Comparison of ENCODE assay signal across 16 cellular contexts in genomic region chr12:3683670-3684069, GRCh38.
A peak's percentile ranks its signal among the peaks of the same experiment; 100 is the strongest.
DNase-seq lines count a peak whose midpoint lies in the region; ATAC-seq and TF ChIP-seq lines count a peak whose summit lies in the region.
"Had no signal": no experiment of that assay in that cellular context is flagged by ENCODE, and none has a peak within 500 bp of the region (broad histone marks: within the 10 kb centered on the region; RNA-seq: fewer than 3 reads in every experiment).

No MANE protein-coding gene starts in this region.

- ATAC-seq in HG02870 (IDR thresholded peaks at IDR 0.05; ENCODE audit: unreplicated experiment), result no peak
- no peak for ATAC-seq in HG02623 (IDR thresholded peaks at IDR 0.05; ENCODE audit: unreplicated experiment)
- ATAC-seq: HCT116, left lobe of liver had no signal

- H3K9me2 ChIP-seq in MM.1S (replicated peaks; ENCODE audit: insufficient read depth, low read length), result no peaks in the 10 kb centered on the region

- DNase-seq in NCI-H345 (lab: John Stamatoyannopoulos, UW) (peak; percentile 12), NCI-H345 treated with DMSO at 0.1 percent for 48 hours (lab: John Stamatoyannopoulos, UW; ENCODE audit: unreplicated experiment) (no peak), RKO (ENCODE audit: low spot score) (peak; percentile 54), fibroblast of gingiva (ENCODE audit: low read depth) (peak; percentile 21), renal cortical epithelial cell (ENCODE audit: low read depth) (peak; percentile 7), MM.1S (no peak)
- DNase-seq: activated CD4-positive, alpha-beta T cell treated with anti-CD3 and anti-CD28 coated beads for 4 hours; anterior cingulate cortex; effector CD4-positive, alpha-beta T cell; NCI-H1048; NCI-H526 had no signal

- no peak overlapping the region for H3K9ac ChIP-seq in MM.1S (ENCODE audit: low read length)

- H3K4me3 ChIP-seq in MM.1S (ENCODE audit: low read length), result no peak overlapping the region
- H3K4me3 ChIP-seq: skin epidermis had no signal

- no peak overlapping the region for H2AFZ ChIP-seq in MM.1S (ENCODE audit: low read length)

- TF ChIP-seq CTCF in MM.1S (IDR thresholded peaks at IDR 0.05; ENCODE audit: low read length), result no peak

- H3K27me3 ChIP-seq in MM.1S (replicated peaks; ENCODE audit: insufficient read depth, low read length), result no peaks in the 10 kb centered on the region

- no peak overlapping the region for H3K27ac ChIP-seq in MM.1S (ENCODE audit: low read length)

- no peaks in the 10 kb centered on the region for H3K36me3 ChIP-seq in MM.1S (replicated peaks; ENCODE audit: insufficient read depth, low read length)

- H3K4me1 ChIP-seq in MM.1S (ENCODE audit: low read length), result no peaks in the 10 kb centered on the region

- H3F3A ChIP-seq in MM.1S (ENCODE audit: insufficient read depth, low read length), result no peaks in the 10 kb centered on the region

- H4K20me1 ChIP-seq in MM.1S (ENCODE audit: insufficient read depth, low read length), result no peaks in the 10 kb centered on the region

- H3K79me2 ChIP-seq in MM.1S (ENCODE audit: low read length), result no peaks in the 10 kb centered on the region

- no peaks in the 10 kb centered on the region for H3K9me3 ChIP-seq in MM.1S (replicated peaks; ENCODE audit: insufficient read depth, low read length)

- H3K4me2 ChIP-seq in MM.1S (ENCODE audit: low read depth, low read length), result no peak overlapping the region

Comparison
In these comparisons a context has a peak if more than half of its experiments do, and no peak if none do; other contexts are left out.
1. DNase-seq: peak in NCI-H345 (single experiment), RKO (single experiment), fibroblast of gingiva (single experiment) and renal cortical epithelial cell (single experiment); none in NCI-H345 treated with DMSO at 0.1 percent for 48 hours (single experiment) and MM.1S (single experiment).